12 cellular contexts compared by ENCODE assay signal in the genomic region with DNA sequence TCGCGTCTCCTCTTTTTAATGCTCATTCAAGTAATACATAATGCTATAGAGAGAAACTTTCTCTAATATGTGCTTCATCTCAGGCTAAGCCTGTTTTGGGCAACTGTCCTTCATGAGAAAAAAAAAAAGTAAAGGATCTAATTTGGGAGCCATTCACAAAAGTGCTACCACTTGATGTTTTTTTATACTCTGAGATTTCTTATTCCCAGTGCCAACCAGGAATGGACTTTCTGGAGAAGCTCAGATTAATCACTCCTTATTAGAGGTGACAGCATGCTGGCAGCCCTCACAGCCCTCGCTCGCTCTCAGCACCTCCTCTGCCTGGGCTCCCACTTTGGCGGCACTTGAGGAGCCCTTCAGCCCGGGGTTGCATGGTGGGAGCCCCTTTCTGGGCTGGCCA. TPM values are rescaled to one million over a fixed set of nuclear protein-coding genes. Genes with fewer than 3 reads are reported as not detected.
"Had no signal": no experiment of that assay in that cellular context is flagged by ENCODE, and none has a peak within 500 bp of the region (broad histone marks: within the 10 kb centered on the region; RNA-seq: fewer than 3 reads in every experiment).

No MANE protein-coding gene starts in this region.

RNA-seq across cellular contexts. Expression of a gene that starts 51.9 kb away (rescaled TPM):
- total RNA-seq: stomach, subcutaneous adipose tissue, suprapubic skin, temporal lobe, testis, thoracic aorta, tibial nerve, transverse colon, ureter, urinary bladder, uterus, vagina had no signal
- polyA plus RNA-seq: stomach, urinary bladder had no signal
